Comparison of ENCODE assay signal across 13 cellular contexts in the genomic region with DNA sequence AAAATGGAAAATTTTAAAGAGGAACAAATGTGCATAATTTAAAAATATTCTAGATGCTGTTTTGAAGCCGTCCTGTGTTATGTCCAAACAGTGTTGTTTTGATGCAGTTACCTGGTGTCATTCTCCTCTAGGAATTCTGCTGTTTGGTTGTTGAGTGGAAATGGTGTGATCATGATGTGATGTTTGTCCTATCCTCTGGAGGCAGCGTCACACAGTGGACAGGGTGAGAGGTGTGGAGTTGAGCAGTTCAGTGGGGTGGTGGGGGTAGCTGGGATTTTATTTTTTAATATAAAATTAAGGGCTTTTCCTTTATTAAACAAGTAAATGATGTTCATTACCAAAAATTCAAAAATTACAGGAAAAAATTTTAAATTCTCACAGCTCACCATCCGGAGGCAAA. TPM values are rescaled to one million over a fixed set of nuclear protein-coding genes. Genes with fewer than 3 reads are reported as not detected.
DNase-seq lines count a peak whose midpoint lies in the region; ATAC-seq, FAIRE-seq and TF ChIP-seq lines count a peak whose summit lies in the region.
"Had no signal": no experiment of that assay in that cellular context is flagged by ENCODE, and none has a peak within 500 bp of the region (broad histone marks: within the 10 kb centered on the region; RNA-seq: fewer than 3 reads in every experiment).

No MANE protein-coding gene starts in this region.

- no peak for ATAC-seq in activated naive CD4-positive, alpha-beta T cell treated with anti-CD3 and anti-CD28 coated beads, Interleukin-2, amount 50 U/mL, for 72 hours
- ATAC-seq in GM18502 (IDR thresholded peaks at IDR 0.05; ENCODE audit: poor library complexity, unreplicated experiment), result no peak

- TF ChIP-seq CTCF in GM06990 (IDR thresholded peaks at IDR 0.05; ENCODE audit: insufficient read depth, low read length, poor library complexity, severe bottlenecking) (peak; percentile 18), LNCaP clone FGC (IDR thresholded peaks at IDR 0.05; ENCODE audit: control insufficient read depth, extremely low read depth, insufficient read depth) (peak; percentile 56), chondrocyte (IDR thresholded peaks at IDR 0.05) (peak; percentile 57), neural progenitor cell (IDR thresholded peaks at IDR 0.05) (peak; percentile 48)

- H3K27ac ChIP-seq in neural progenitor cell, result no peak overlapping the region
- H3K27ac ChIP-seq: spleen had no signal

- H2AFZ ChIP-seq in neural progenitor cell (replicated peaks), result no peak overlapping the region

- H3K9ac ChIP-seq in neural progenitor cell, result no peak overlapping the region

- no peaks in the 10 kb centered on the region for H3K79me2 ChIP-seq in neural progenitor cell (ENCODE audit: low read depth)

- peaks cover 40% of the 10 kb centered on the region for H3K4me1 Mint-ChIP-seq in chondrocyte (ENCODE audit: low read depth)
- H3K4me1 Mint-ChIP-seq in neural progenitor cell, result peaks cover 10% of the 10 kb centered on the region

- no peaks in the 10 kb centered on the region for H3K9me3 Mint-ChIP-seq in chondrocyte (ENCODE audit: low read depth)
- no peaks in the 10 kb centered on the region for H3K9me3 Mint-ChIP-seq in neural progenitor cell
- no peaks in the 10 kb centered on the region for H3K9me3 Mint-ChIP-seq in activated naive CD4-positive, alpha-beta T cell treated with anti-CD3 and anti-CD28 coated beads, Interleukin-2, amount 50 U/mL, for 72 hours

- DNase-seq in GM06990 (ENCODE audit: extremely low read depth, insufficient read length), result no peak
- no peak for DNase-seq in LNCaP clone FGC (ENCODE audit: low read depth)
- no peak for DNase-seq in chondrocyte (ENCODE audit: low spot score)
- peak; percentile 38 for DNase-seq in neural progenitor cell (ENCODE audit: low spot score)
- DNase-seq in activated CD8-positive, alpha-beta memory T cell treated with anti-CD3 and anti-CD28 coated beads, Interleukin-2, amount 50 U/mL, for 4 hours, result no peak
- no peak for DNase-seq in activated naive CD4-positive, alpha-beta T cell treated with anti-CD3 and anti-CD28 coated beads, Interleukin-2, amount 50 U/mL, for 72 hours (ENCODE audit: low spot score in 2 of 2)
- no peak for DNase-seq in GM19239 (ENCODE audit: insufficient read length, low spot score)
- DNase-seq: activated CD4-positive, CD25-positive, alpha-beta regulatory T cell; midbrain; NCI-H446 treated with DMSO at 0.1 percent for 48 hours; spleen had no signal

- H3K27me3 ChIP-seq in GM06990 (replicated peaks; ENCODE audit: control insufficient read depth, insufficient read depth, low read length) (peaks cover 2% of the 10 kb centered on the region), neural progenitor cell (no peaks in the 10 kb centered on the region)

- H3F3A ChIP-seq in neural progenitor cell (ENCODE audit: low read depth), result no peaks in the 10 kb centered on the region

- H3K4me3 Mint-ChIP-seq in chondrocyte (ENCODE audit: unreplicated experiment) (no peak overlapping the region), neural progenitor cell (no peak overlapping the region)
- H3K4me3 Mint-ChIP-seq: activated naive CD8-positive, alpha-beta T cell had no signal

- no peaks in the 10 kb centered on the region for H3K9me3 ChIP-seq in neural progenitor cell (ENCODE audit: low read depth)
- H3K9me3 ChIP-seq: spleen had no signal

- no peaks in the 10 kb centered on the region for H4K20me1 ChIP-seq in neural progenitor cell (ENCODE audit: low read depth)

- H3K36me3 ChIP-seq in GM06990 (ENCODE audit: control insufficient read depth, insufficient read depth, low read length) (no peaks in the 10 kb centered on the region), neural progenitor cell (no peaks in the 10 kb centered on the region)
- H3K36me3 ChIP-seq: spleen had no signal

- H3K27me3 Mint-ChIP-seq in chondrocyte (ENCODE audit: low read depth) (no peaks in the 10 kb centered on the region), neural progenitor cell (ENCODE audit: insufficient read depth, low read depth) (no peaks in the 10 kb centered on the region)

- H3K4me2 ChIP-seq in neural progenitor cell, result no peak overlapping the region

- H3K4me1 ChIP-seq in neural progenitor cell, result peaks cover 32% of the 10 kb centered on the region
- H3K4me1 ChIP-seq: spleen had no signal

- no peak for FAIRE-seq in GM19239 (lab: Jason Lieb, UNC)

- no peak overlapping the region for H3K4me3 ChIP-seq in GM06990 (replicated peaks; ENCODE audit: low read depth, low read length)
- no peak overlapping the region for H3K4me3 ChIP-seq in LNCaP clone FGC (ENCODE audit: low read depth, low read length)
- H3K4me3 ChIP-seq in neural progenitor cell, result no peak overlapping the region
- H3K4me3 ChIP-seq: spleen had no signal

- H3K27ac Mint-ChIP-seq in chondrocyte (ENCODE audit: unreplicated experiment) (no peak overlapping the region), neural progenitor cell (no peak overlapping the region)
- no peak overlapping the region for H3K27ac Mint-ChIP-seq in activated naive CD4-positive, alpha-beta T cell treated with anti-CD3 and anti-CD28 coated beads, Interleukin-2, amount 50 U/mL, for 72 hours
- H3K27ac Mint-ChIP-seq: activated naive CD8-positive, alpha-beta T cell had no signal

- H3K36me3 Mint-ChIP-seq in chondrocyte (ENCODE audit: low read depth), result no peaks in the 10 kb centered on the region
- no peaks in the 10 kb centered on the region for H3K36me3 Mint-ChIP-seq in neural progenitor cell
- no peaks in the 10 kb centered on the region for H3K36me3 Mint-ChIP-seq in activated naive CD4-positive, alpha-beta T cell treated with anti-CD3 and anti-CD28 coated beads, Interleukin-2, amount 50 U/mL, for 72 hours
- H3K36me3 Mint-ChIP-seq: activated naive CD8-positive, alpha-beta T cell had no signal

RNA-seq across cellular contexts. Expression of a gene that starts 31.2 kb away (rescaled TPM):
- 0.49 to 0.89 TPM (median 0.70 TPM) in 3 replicates for total RNA-seq in chondrocyte
- not detected in 2 replicates for total RNA-seq in neural progenitor cell (ENCODE audit: low replicate concordance)
- not detected for total RNA-seq in activated naive CD4-positive, alpha-beta T cell treated with anti-CD3 and anti-CD28 coated beads, Interleukin-2, amount 50 U/mL, for 72 hours
